Comparison of ENCODE assay signal across 1 cellular context in genomic region chr2:54966165-54966819, GRCh38.
TF ChIP-seq lines count a peak whose summit lies in the region.

No MANE protein-coding gene starts in this region.

TF ChIP-seq in HepG2, 621 proteins besides CTCF, POLR2A, EP300 and RAD21 (continued from another document):
- TF ChIP-seq ZNF800 (CRISPR knock-in tag; IDR thresholded peaks at IDR 0.05) (no peak), ZBTB39 (CRISPR knock-in tag; IDR thresholded peaks at IDR 0.05) (no peak)
